ENCODE assay signal across 8 cellular contexts in genomic region chr2:138090330-138090729, GRCh38.
DNase-seq lines count a peak whose midpoint lies in the region; ATAC-seq and TF ChIP-seq lines count a peak whose summit lies in the region.

No MANE protein-coding gene starts in this region.

- H3K4me3 Mint-ChIP-seq in progenitor cell of endocrine pancreas (ENCODE audit: low read depth) = no peak overlapping the region
- H3K4me3 Mint-ChIP-seq in activated CD8-positive, alpha-beta T cell treated with anti-CD3 and anti-CD28 coated beads for 36 hours = no peak overlapping the region

- H3K36me3 Mint-ChIP-seq in progenitor cell of endocrine pancreas (ENCODE audit: insufficient read depth) = no peaks in the 10 kb centered on the region
- H3K36me3 Mint-ChIP-seq in activated CD8-positive, alpha-beta T cell treated with anti-CD3 and anti-CD28 coated beads for 36 hours (ENCODE audit: low read depth) = no peaks in the 10 kb centered on the region

- H3K9me3 Mint-ChIP-seq in progenitor cell of endocrine pancreas (ENCODE audit: low read depth) = no peaks in the 10 kb centered on the region
- H3K9me3 Mint-ChIP-seq in activated CD8-positive, alpha-beta T cell treated with anti-CD3 and anti-CD28 coated beads for 36 hours = no peaks in the 10 kb centered on the region

- peak; percentile 65 for DNase-seq in AG20443 (ENCODE audit: low spot score)
- DNase-seq in NOMO-1 (lab: John Stamatoyannopoulos, UW; ENCODE audit: unreplicated experiment in 2 of 2) = peak; percentile 64 to 77
- DNase-seq in progenitor cell of endocrine pancreas (ENCODE audit: low spot score, unreplicated experiment) = no peak
- DNase-seq in activated CD8-positive, alpha-beta T cell treated with anti-CD3 and anti-CD28 coated beads for 36 hours = no peak

- peak; percentile 87 for ATAC-seq in GM18907 (IDR thresholded peaks at IDR 0.05; ENCODE audit: unreplicated experiment)
- peak; percentile 90 for ATAC-seq in HG03342 (IDR thresholded peaks at IDR 0.05; ENCODE audit: unreplicated experiment)
- ATAC-seq in esophagus mucosa = peak; percentile 82
- no peak for ATAC-seq in activated CD8-positive, alpha-beta T cell treated with anti-CD3 and anti-CD28 coated beads for 36 hours
- no peak for ATAC-seq in HG02571 (IDR thresholded peaks at IDR 0.05; ENCODE audit: unreplicated experiment)

- POLR2A ChIA-PET in activated CD8-positive, alpha-beta T cell treated with anti-CD3 and anti-CD28 coated beads for 36 hours (lab: Charles Lee) = no interaction called here

- H3K27ac Mint-ChIP-seq in progenitor cell of endocrine pancreas = no peak overlapping the region
- no peak overlapping the region for H3K27ac Mint-ChIP-seq in activated CD8-positive, alpha-beta T cell treated with anti-CD3 and anti-CD28 coated beads for 36 hours

- peaks cover 11% of the 10 kb centered on the region for H3K4me1 Mint-ChIP-seq in progenitor cell of endocrine pancreas (ENCODE audit: low read depth)
- H3K4me1 Mint-ChIP-seq in activated CD8-positive, alpha-beta T cell treated with anti-CD3 and anti-CD28 coated beads for 36 hours (ENCODE audit: low read depth) = no peaks in the 10 kb centered on the region

- H3K27me3 Mint-ChIP-seq in progenitor cell of endocrine pancreas = no peaks in the 10 kb centered on the region
- no peaks in the 10 kb centered on the region for H3K27me3 Mint-ChIP-seq in activated CD8-positive, alpha-beta T cell treated with anti-CD3 and anti-CD28 coated beads for 36 hours

- TF ChIP-seq CTCF in progenitor cell of endocrine pancreas (IDR thresholded peaks at IDR 0.05; ENCODE audit: unreplicated experiment) = peak; percentile 37
- no peak for TF ChIP-seq CTCF in activated CD8-positive, alpha-beta T cell treated with anti-CD3 and anti-CD28 coated beads for 36 hours (IDR thresholded peaks at IDR 0.05)

- intact Hi-C loops in activated CD8-positive, alpha-beta T cell treated with anti-CD3 and anti-CD28 coated beads for 36 hours (cut with micrococcal nuclease) = no loop called here

- CTCF ChIA-PET in activated CD8-positive, alpha-beta T cell treated with anti-CD3 and anti-CD28 coated beads for 36 hours (lab: Charles Lee) = interaction anchor here (1.5 kb wide), 1 partner anchor 220 kb away, joined by 3 read pairs; no protein-coding TSS in a partner anchor

Comparison
In these comparisons a context has a peak if more than half of its experiments do, and no peak if none do; other contexts are left out.
1. DNase-seq: peak in AG20443 (single experiment) and NOMO-1 (2 of 2); none in progenitor cell of endocrine pancreas (single experiment) and activated CD8-positive, alpha-beta T cell treated with anti-CD3 and anti-CD28 coated beads for 36 hours (single experiment).
2. ATAC-seq: peak in GM18907 (single experiment), HG03342 (single experiment) and esophagus mucosa (single experiment); none in activated CD8-positive, alpha-beta T cell treated with anti-CD3 and anti-CD28 coated beads for 36 hours (single experiment) and HG02571 (single experiment).